ENCODE assay signal across 1 cellular context in the genomic region with DNA sequence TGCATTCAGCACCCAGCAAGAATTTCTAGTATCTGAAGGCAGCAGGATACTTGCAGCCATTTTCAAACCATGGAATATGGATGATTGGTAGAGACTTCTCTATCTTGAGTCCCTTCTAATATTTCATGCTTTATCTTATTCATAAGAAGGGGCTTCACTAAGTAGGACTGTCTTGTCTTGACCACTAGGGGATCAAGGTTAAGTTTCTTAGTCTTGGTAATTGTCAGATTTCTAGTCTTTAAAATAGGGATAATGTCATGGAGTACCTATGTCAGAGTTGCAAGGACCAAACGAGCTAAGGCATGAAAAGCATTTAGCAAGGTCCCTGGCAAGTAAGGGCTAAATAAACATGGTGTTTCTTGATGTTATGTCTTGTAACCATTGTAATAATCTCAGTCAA.
TF ChIP-seq lines count a peak whose summit lies in the region.

No MANE protein-coding gene starts in this region.

TF ChIP-seq in HCT116, 20 proteins besides CTCF, POLR2A, EP300 and RAD21 (continued from another document):
- TF ChIP-seq, protein P1, sequence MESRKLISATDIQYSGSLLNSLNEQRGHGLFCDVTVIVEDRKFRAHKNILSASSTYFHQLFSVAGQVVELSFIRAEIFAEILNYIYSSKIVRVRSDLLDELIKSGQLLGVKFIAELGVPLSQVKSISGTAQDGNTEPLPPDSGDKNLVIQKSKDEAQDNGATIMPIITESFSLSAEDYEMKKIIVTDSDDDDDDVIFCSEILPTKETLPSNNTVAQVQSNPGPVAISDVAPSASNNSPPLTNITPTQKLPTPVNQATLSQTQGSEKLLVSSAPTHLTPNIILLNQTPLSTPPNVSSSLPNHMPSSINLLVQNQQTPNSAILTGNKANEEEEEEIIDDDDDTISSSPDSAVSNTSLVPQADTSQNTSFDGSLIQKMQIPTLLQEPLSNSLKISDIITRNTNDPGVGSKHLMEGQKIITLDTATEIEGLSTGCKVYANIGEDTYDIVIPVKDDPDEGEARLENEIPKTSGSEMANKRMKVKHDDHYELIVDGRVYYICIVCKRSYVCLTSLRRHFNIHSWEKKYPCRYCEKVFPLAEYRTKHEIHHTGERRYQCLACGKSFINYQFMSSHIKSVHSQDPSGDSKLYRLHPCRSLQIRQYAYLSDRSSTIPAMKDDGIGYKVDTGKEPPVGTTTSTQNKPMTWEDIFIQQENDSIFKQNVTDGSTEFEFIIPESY (IDR thresholded peaks at IDR 0.05; ENCODE audit: extremely low read depth, insufficient replicate concordance, low read length), result no peak
- TF ChIP-seq EZH2 (IDR thresholded peaks at IDR 0.05), result no peak
TF ChIP-seq in HCT116: peak in this region for 0.
